ENCODE assay signal across 9 cellular contexts in genomic region chr5:108481355-108481931, GRCh38.
DNase-seq lines count a peak whose midpoint lies in the region; ATAC-seq, FAIRE-seq and TF ChIP-seq lines count a peak whose summit lies in the region.
"Had no signal": no experiment of that assay in that cellular context is flagged by ENCODE, and none has a peak within 500 bp of the region (broad histone marks: within the 10 kb centered on the region; RNA-seq: fewer than 3 reads in every experiment).

No MANE protein-coding gene starts in this region.

- H3K9ac ChIP-seq in K562 (ENCODE audit: insufficient read depth in 1 of 2, low read depth in 2 of 2, low read length in 2 of 2) (no peak overlapping the region), mesendoderm (ENCODE audit: low read length) (no peak overlapping the region)

- ATAC-seq in K562 (peak; percentile 74), GM21381 (IDR thresholded peaks at IDR 0.05; ENCODE audit: unreplicated experiment) (no peak)

- no peaks in the 10 kb centered on the region for H3K9me3 ChIP-seq in K562 (replicated peaks; ENCODE audit: control insufficient read depth, insufficient read depth, low read depth, low read length)

- TF ChIP-seq CTCF in AG09309 (IDR thresholded peaks at IDR 0.05; ENCODE audit: control insufficient read depth, insufficient read depth, low read depth, low read length, missing control alignments) (peak; percentile 37), K562 (IDR thresholded peaks at IDR 0.05 in 2 of 3, conservative IDR thresholded peaks at IDR 0.05 in 1 of 3; ENCODE audit: insufficient read depth in 2 of 3, low read depth in 1 of 3, low read length in 3 of 3) (peak; percentile 31 to 65 (median 50); a peak in 5 of 6 replicates)

- BruUV-seq in K562 (replicated peaks; lab: Mats Ljungman, UMichigan) = no TSS peak

- no peak overlapping the region for H2BK5ac ChIP-seq in mesendoderm (ENCODE audit: low read length)

- no peak overlapping the region for H3K4ac ChIP-seq in mesendoderm (ENCODE audit: low read depth, low read length)

- H3K18ac ChIP-seq in mesendoderm (ENCODE audit: low read length) = no peak overlapping the region

- H3K9me1 ChIP-seq in K562 (ENCODE audit: control insufficient read depth, insufficient read depth, low read length) = no peaks in the 10 kb centered on the region

- H3K4me3 ChIP-seq in AG09309 (ENCODE audit: control insufficient read depth, low read depth, low read length) = no peak overlapping the region
- H3K4me3 ChIP-seq in K562 = no peak overlapping the region
- H3K4me3 ChIP-seq in mesendoderm (ENCODE audit: low read length) = no peak overlapping the region

- H3K79me2 ChIP-seq in K562 (ENCODE audit: control insufficient read depth, insufficient read depth, low read length) = no peaks in the 10 kb centered on the region
- no peaks in the 10 kb centered on the region for H3K79me2 ChIP-seq in mesendoderm (ENCODE audit: control insufficient read depth, insufficient read depth, low read length)

- H4K8ac ChIP-seq in mesendoderm (ENCODE audit: low read depth, low read length) = no peak overlapping the region

- TF ChIP-seq EP300 in K562 (IDR thresholded peaks at IDR 0.05; ENCODE audit: low read length) = no peak

- 0 out of 2 replicates have a peak overlapping the region, but pooled peaks have one; percentile 14 for H2AFZ ChIP-seq in K562 (ENCODE audit: low read depth, low read length)

- no peak overlapping the region for H2BK15ac ChIP-seq in mesendoderm (replicated peaks; ENCODE audit: low read depth)

- no peaks in the 10 kb centered on the region for H4K20me1 ChIP-seq in K562 (replicated peaks; ENCODE audit: control insufficient read depth, insufficient read depth, low read length)

- TF ChIP-seq RAD21 in K562 (CRISPR knock-in tag; conservative IDR thresholded peaks at IDR 0.05 in 1 of 2, IDR thresholded peaks at IDR 0.05 in 1 of 2) = peak; percentile 78 to 79

- no peak overlapping the region for H3K4me2 ChIP-seq in K562 (ENCODE audit: insufficient read depth, low read length)
- no peak overlapping the region for H3K4me2 ChIP-seq in mesendoderm (ENCODE audit: low read length)

- intact Hi-C loops in K562 (cut with micrococcal nuclease) = no loop called here

- H2BK120ac ChIP-seq in mesendoderm (ENCODE audit: low read depth, low read length) = no peak overlapping the region

- no peak overlapping the region for H2AK5ac ChIP-seq in mesendoderm (ENCODE audit: low read length)

- H3K36me3 ChIP-seq in K562 (ENCODE audit: control insufficient read depth, insufficient read depth, low read length) = no peaks in the 10 kb centered on the region
- no peaks in the 10 kb centered on the region for H3K36me3 ChIP-seq in mesendoderm (ENCODE audit: control insufficient read depth, insufficient read depth, low read length)

- H3K4me1 ChIP-seq in K562 (replicated peaks in 1 of 2; ENCODE audit: control insufficient read depth in 2 of 2, insufficient read depth in 2 of 2, low read length in 2 of 2) (no peaks in the 10 kb centered on the region), mesendoderm (ENCODE audit: control insufficient read depth, low read depth, low read length) (peaks cover 2% of the 10 kb centered on the region)

- CTCF ChIA-PET in K562 (lab: Yijun Ruan, JAX; ENCODE audit: low intra/inter-chr PET ratio) = no interaction called here

- no peak overlapping the region for H3K56ac ChIP-seq in mesendoderm (ENCODE audit: low read length)

- H3K79me1 ChIP-seq in mesendoderm (ENCODE audit: low read length) = no peaks in the 10 kb centered on the region

- POLR2A ChIA-PET in K562 (lab: Yijun Ruan, JAX) = no interaction called here

- DNase-seq in AG09309 (ENCODE audit: low read depth) = peak; percentile 3
- no peak for DNase-seq in GM18507 (ENCODE audit: extremely low spot score, insufficient read length, low read depth)
- DNase-seq in NAMALWA (ENCODE audit: low spot score) = peak; percentile 74
- peak; percentile 9 to 53 (median 12) for DNase-seq in K562 (ENCODE audit: extremely low read depth in 1 of 4, low spot score in 3 of 4)
- peak; percentile 77 for DNase-seq in mesendoderm
- no peak for DNase-seq in effector CD8-positive, alpha-beta T cell (lab: John Stamatoyannopoulos, UW)
- DNase-seq in epidermal melanocyte (ENCODE audit: insufficient read length, low spot score) = no peak

- H4K5ac ChIP-seq in mesendoderm (ENCODE audit: low read length) = no peak overlapping the region

- no peak for TF ChIP-seq POLR2A in K562 (conservative IDR thresholded peaks at IDR 0.05)

- no peaks in the 10 kb centered on the region; a peak in 1 of 5 replicates for H3K27me3 ChIP-seq in K562 (ENCODE audit: control insufficient read depth in 2 of 2, insufficient read depth in 2 of 2, low read length in 2 of 2)
- H3K27me3 ChIP-seq in mesendoderm (ENCODE audit: insufficient read depth, low read length, poor library complexity) = no peaks in the 10 kb centered on the region

- in situ Hi-C loops in K562 (cut with MboI) = no loop called here

- FAIRE-seq in GM18507 (lab: Jason Lieb, UNC) (peak; percentile 74), K562 (lab: Jason Lieb, UNC) (peak; percentile 77)

- H3K23ac ChIP-seq in mesendoderm (ENCODE audit: low read length) = no peak overlapping the region

- H3K27ac ChIP-seq in K562 (ENCODE audit: extremely low read depth, low read depth, low read length) (no peak overlapping the region), mesendoderm (ENCODE audit: low read depth, low read length) (no peak overlapping the region)
- H3K27ac ChIP-seq: HL-60 had no signal

- 11% methylated on average over 8 of the region's 8 CpGs for WGBS in K562 (ENCODE audit: insufficient coverage, low coverage, missing lambda C conversion rate)
- WGBS in mesendoderm (ENCODE audit: extremely low coverage, insufficient coverage, low lambda C conversion rate) = no CpG with 5 or more reads among the region's 8 CpGs

TF ChIP-seq in K562, 482 proteins besides CTCF, POLR2A, EP300 and RAD21:
- TF ChIP-seq PPARD (CRISPR knock-in tag; IDR thresholded peaks at IDR 0.05) = no peak
- TF ChIP-seq ZNF655 (CRISPR knock-in tag; IDR thresholded peaks at IDR 0.05) = no peak
- TF ChIP-seq CBFA2T3 (IDR thresholded peaks at IDR 0.05) = no peak
- 0 out of 2 replicates have a peak, but pooled peaks have one; percentile 35 for TF ChIP-seq SMC3 (conservative IDR thresholded peaks at IDR 0.05; ENCODE audit: insufficient read depth, low read depth, low read length)
- TF ChIP-seq ZNF384 (IDR thresholded peaks at IDR 0.05; ENCODE audit: low read depth, low read length) = peak; percentile 76
- TF ChIP-seq, protein P1, sequence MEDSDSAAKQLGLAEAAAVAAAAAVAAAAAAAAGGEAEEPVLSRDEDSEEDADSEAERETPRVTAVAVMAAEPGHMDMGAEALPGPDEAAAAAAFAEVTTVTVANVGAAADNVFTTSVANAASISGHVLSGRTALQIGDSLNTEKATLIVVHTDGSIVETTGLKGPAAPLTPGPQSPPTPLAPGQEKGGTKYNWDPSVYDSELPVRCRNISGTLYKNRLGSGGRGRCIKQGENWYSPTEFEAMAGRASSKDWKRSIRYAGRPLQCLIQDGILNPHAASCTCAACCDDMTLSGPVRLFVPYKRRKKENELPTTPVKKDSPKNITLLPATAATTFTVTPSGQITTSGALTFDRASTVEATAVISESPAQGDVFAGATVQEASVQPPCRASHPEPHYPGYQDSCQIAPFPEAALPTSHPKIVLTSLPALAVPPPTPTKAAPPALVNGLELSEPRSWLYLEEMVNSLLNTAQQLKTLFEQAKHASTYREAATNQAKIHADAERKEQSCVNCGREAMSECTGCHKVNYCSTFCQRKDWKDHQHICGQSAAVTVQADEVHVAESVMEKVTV (CRISPR knock-in tag; IDR thresholded peaks at IDR 0.05) = peak; percentile 50; the same call in 1 of the 2 replicates

Comparison
In these comparisons a context has a peak if more than half of its experiments do, and no peak if none do; other contexts are left out.
1. DNase-seq: peak in AG09309 (single experiment), NAMALWA (single experiment), K562 (4 of 4) and mesendoderm (single experiment); none in GM18507 (single experiment), effector CD8-positive, alpha-beta T cell (single experiment) and epidermal melanocyte (single experiment).